ENCODE assay signal across 14 cellular contexts in the genomic region with DNA sequence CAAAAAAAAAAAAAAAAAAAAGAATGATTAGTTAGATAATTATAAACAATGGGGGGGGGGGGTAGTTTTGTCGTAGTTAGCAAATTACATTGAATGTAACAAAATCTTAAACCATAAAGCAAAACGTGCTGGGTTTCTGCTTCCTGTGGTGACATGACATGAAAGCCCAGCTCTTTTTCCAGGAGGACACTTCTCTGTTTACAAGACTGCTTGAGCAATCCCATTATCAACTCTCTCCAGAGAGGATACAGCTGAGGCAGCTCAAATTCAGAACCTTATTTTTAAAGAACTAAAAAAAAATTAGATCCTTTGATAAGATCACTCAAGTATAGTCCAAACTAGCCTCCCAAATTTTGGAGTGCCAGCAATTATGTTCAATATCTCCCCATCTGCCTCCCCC. TPM values are rescaled to one million over a fixed set of nuclear protein-coding genes. Genes with fewer than 3 reads are reported as not detected.
"Had no signal": no experiment of that assay in that cellular context is flagged by ENCODE, and none has a peak within 500 bp of the region (broad histone marks: within the 10 kb centered on the region; RNA-seq: fewer than 3 reads in every experiment).

No MANE protein-coding gene starts in this region.

- H3K36me3 ChIP-seq: right atrium auricular region, tibial nerve had no signal

- H3K4me3 Mint-ChIP-seq: activated naive CD8-positive, alpha-beta T cell treated with anti-CD3 and anti-CD28 coated beads for 36 hours; activated T-cell treated with anti-CD3 and anti-CD28 coated beads, Interleukin-2, amount 50 U/mL, for 4 hours had no signal

- H3K36me3 Mint-ChIP-seq: activated naive CD8-positive, alpha-beta T cell treated with anti-CD3 and anti-CD28 coated beads for 36 hours; stimulated activated effector memory CD8-positive, alpha-beta T cell treated with anti-CD3 and anti-CD28 coated beads, Interleukin-12 subunit alpha, Interleukin-12 subunit beta, amount 100 ng/mL, for 72 hours had no signal

- H3K9me3 Mint-ChIP-seq: activated naive CD8-positive, alpha-beta T cell treated with anti-CD3 and anti-CD28 coated beads for 36 hours; activated T-cell treated with anti-CD3 and anti-CD28 coated beads, Interleukin-2, amount 50 U/mL, for 4 hours; naive thymus-derived CD4-positive, alpha-beta T cell; stimulated activated effector memory CD8-positive, alpha-beta T cell treated with anti-CD3 and anti-CD28 coated beads, Interleukin-12 subunit alpha, Interleukin-12 subunit beta, amount 100 ng/mL, for 72 hours had no signal

- H3K27me3 ChIP-seq: dorsolateral prefrontal cortex, right atrium auricular region had no signal

- H3K27ac ChIP-seq: right atrium auricular region, tibial nerve had no signal

- H3K9me3 ChIP-seq: right atrium auricular region, tibial nerve had no signal

- DNase-seq: activated CD4-positive, alpha-beta T cell treated with anti-CD3 and anti-CD28 coated beads, Interleukin-2, amount 50 U/mL, for 48 hours; activated CD4-positive, CD25-positive, alpha-beta regulatory T cell treated with anti-CD3 and anti-CD28 coated beads, Interleukin-2, amount 50 U/mL, for 72 hours; activated effector memory CD4-positive, alpha-beta T cell treated with anti-CD3 and anti-CD28 coated beads, Interleukin-2, amount 50 U/mL, for 16 hours; activated naive CD8-positive, alpha-beta T cell treated with anti-CD3 and anti-CD28 coated beads for 36 hours; activated T-cell treated with anti-CD3 and anti-CD28 coated beads, Interleukin-2, amount 50 U/mL, for 4 hours; anterior cingulate cortex; cerebellar nuclear complex; dorsolateral prefrontal cortex; naive thymus-derived CD4-positive, alpha-beta T cell had no signal

- H3K4me3 ChIP-seq: lung, right atrium auricular region, smooth muscle cell had no signal

- H3K27ac Mint-ChIP-seq: activated naive CD8-positive, alpha-beta T cell treated with anti-CD3 and anti-CD28 coated beads for 36 hours; naive thymus-derived CD4-positive, alpha-beta T cell; stimulated activated effector memory CD8-positive, alpha-beta T cell treated with anti-CD3 and anti-CD28 coated beads, Interleukin-12 subunit alpha, Interleukin-12 subunit beta, amount 100 ng/mL, for 72 hours had no signal

RNA-seq across cellular contexts. Expression of a gene that starts 58.6 kb away (rescaled TPM):
- total RNA-seq: smooth muscle cell had no signal
- polyA plus RNA-seq: naive thymus-derived CD4-positive, alpha-beta T cell; smooth muscle cell had no signal
